ENCODE assay signal across 11 cellular contexts in the genomic region with DNA sequence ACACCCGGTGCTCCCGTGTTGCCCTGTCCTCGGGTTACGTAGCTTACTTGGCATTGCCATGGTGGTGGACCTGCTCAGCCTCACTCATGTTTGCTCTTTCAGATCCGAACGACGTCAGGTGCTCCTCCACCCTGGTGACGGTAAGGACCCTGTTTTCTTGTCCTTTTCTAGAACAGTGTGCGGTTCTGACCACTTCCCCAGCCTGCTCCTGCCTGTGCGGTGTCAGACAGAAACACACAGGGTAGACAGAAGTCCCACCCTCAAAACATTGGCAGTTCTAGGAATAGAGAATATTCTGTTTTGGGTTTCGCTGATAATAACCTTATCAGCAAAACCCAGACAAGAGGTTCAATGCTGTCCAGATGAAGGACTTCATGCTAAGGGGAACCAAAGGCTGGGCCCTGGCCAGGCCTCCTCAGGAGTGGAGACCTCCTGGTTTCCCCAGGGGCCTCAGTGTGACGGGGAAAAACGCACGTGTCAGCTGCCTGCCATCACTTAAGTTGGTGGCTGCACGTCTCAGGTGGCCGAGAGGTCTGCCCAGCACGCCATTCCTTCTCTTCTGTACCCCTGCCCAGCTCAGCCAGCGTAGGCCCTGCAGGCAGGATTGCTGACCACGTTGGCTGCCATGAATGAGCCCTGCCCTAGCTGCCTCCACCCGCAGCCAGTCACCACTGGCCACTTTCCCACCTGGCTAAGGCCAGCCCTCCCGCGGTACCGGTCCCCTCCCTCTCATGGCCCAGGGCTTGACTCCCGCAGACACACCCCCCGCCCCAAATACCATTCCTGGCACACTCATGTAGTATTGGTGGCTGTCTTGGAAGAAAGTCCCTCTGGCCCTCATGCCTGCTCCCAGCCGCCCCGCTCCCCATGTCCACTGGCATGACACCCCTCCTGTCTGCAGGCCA. TPM values are rescaled to one million over a fixed set of nuclear protein-coding genes. Genes with fewer than 3 reads are reported as not detected.
"Had no signal": no experiment of that assay in that cellular context is flagged by ENCODE, and none has a peak within 500 bp of the region (broad histone marks: within the 10 kb centered on the region; RNA-seq: fewer than 3 reads in every experiment).

No MANE protein-coding gene starts in this region.

- H3K9me3 ChIP-seq: transverse colon had no signal

- H3K4me1 ChIP-seq: foreskin keratinocyte had no signal

- ATAC-seq: activated naive CD8-positive, alpha-beta T cell treated with anti-CD3 and anti-CD28 coated beads, Interleukin-2, amount 50 U/mL, for 24 hours; foreskin keratinocyte had no signal

- H3K27me3 ChIP-seq: foreskin keratinocyte, transverse colon had no signal

- H3K4me3 ChIP-seq: skin epidermis, transverse colon had no signal

- H3K27ac ChIP-seq: foreskin keratinocyte, skin epidermis, transverse colon had no signal

- DNase-seq: activated CD4-positive, alpha-beta memory T cell treated with anti-CD3 and anti-CD28 coated beads, Interleukin-2, amount 10 ng/mL, durations not matched to agents 7 days and 5 days; activated CD8-positive, alpha-beta memory T cell treated with anti-CD3 and anti-CD28 coated beads, Interleukin-2, amount 50 U/mL, for 48 hours; activated naive CD4-positive, alpha-beta T cell treated with Interleukin-2 at 50 U/mL for 16 hours; activated naive CD8-positive, alpha-beta T cell treated with anti-CD3 and anti-CD28 coated beads, Interleukin-2, amount 50 U/mL, for 24 hours; foreskin keratinocyte; mesendoderm; nephron progenitor cell; substantia nigra; T-helper 2 cell; transverse colon had no signal

RNA-seq across cellular contexts. Expression of a gene that starts 51.2 kb away (rescaled TPM):
- total RNA-seq: activated CD4-positive, alpha-beta memory T cell treated with anti-CD3 and anti-CD28 coated beads, Interleukin-2, amount 10 ng/mL, durations not matched to agents 7 days and 5 days had no signal
